ENCODE assay signal across 25 cellular contexts in the genomic region with DNA sequence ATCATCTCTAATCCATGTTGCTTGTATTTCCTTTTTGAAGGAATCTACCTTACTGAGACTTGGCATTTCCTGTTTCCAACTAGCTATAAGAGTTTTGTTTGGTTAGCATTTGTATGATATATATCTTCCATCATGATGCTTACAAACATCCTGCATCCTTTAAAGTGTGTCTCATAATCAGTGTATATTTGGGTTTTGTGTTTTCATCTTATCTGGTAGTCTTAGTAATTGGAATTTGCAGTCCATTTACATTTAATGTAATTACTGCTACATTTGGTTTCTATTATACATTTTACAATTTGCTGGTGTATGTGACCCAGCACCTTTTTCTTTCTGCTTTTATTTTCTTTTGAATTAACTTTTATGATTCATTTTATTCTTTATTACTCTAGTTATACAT. TPM values are rescaled to one million over a fixed set of nuclear protein-coding genes. Genes with fewer than 3 reads are reported as not detected.
"Had no signal": no experiment of that assay in that cellular context is flagged by ENCODE, and none has a peak within 500 bp of the region (broad histone marks: within the 10 kb centered on the region; RNA-seq: fewer than 3 reads in every experiment).

No MANE protein-coding gene starts in this region.

- H3K27ac ChIP-seq: neural progenitor cell, ovary, parathyroid adenoma, psoas muscle, right lobe of liver, sigmoid colon, stomach, thoracic aorta, thyroid gland, tibial nerve, upper lobe of left lung, vagina had no signal

- H3K4me2 ChIP-seq: neural progenitor cell had no signal

- H3K4me3 ChIP-seq: neural progenitor cell, ovary, psoas muscle, right lobe of liver, sigmoid colon, stomach, thoracic aorta, thyroid gland, tibial nerve, upper lobe of left lung, vagina had no signal

- H2AFZ ChIP-seq: neural progenitor cell, parathyroid adenoma had no signal

- H3K4me1 ChIP-seq: neural progenitor cell, parathyroid adenoma, psoas muscle, right lobe of liver, sigmoid colon, stomach, thyroid gland, tibial nerve, upper lobe of left lung, vagina had no signal

- FAIRE-seq: small intestine, urothelium cell line had no signal

- H3K9ac ChIP-seq: parathyroid adenoma had no signal

- ATAC-seq: psoas muscle; right cardiac atrium; right lobe of liver; stimulated activated effector memory CD8-positive, alpha-beta T cell treated with anti-CD3 and anti-CD28 coated beads, Interleukin-12 subunit alpha, Interleukin-12 subunit beta, amount 100 ng/mL, for 72 hours; stimulated activated naive B cell treated with anti-CD40 and anti-IgM and Interleukin-4, amounts not matched to agents 10 μg/mL and 1 μg/mL and 100 μg/mL, for 72 hours had no signal

- H3K36me3 ChIP-seq: ovary, right lobe of liver, sigmoid colon, thoracic aorta, thyroid gland, upper lobe of left lung, vagina had no signal

- H3K27me3 ChIP-seq: neural progenitor cell, ovary, right lobe of liver, sigmoid colon, stomach, thyroid gland, tibial nerve, upper lobe of left lung, vagina had no signal

- DNase-seq: occipital lobe; ovary; posterior cingulate gyrus; psoas muscle; right cardiac atrium; right lobe of liver; sigmoid colon; small intestine; stimulated activated CD4-positive, alpha-beta T cell treated with anti-CD3 and anti-CD28 coated beads, Interleukin-15, amount 100 ng/mL, for 24 hours; stimulated activated CD4-positive, alpha-beta T cell treated with anti-CD3 and anti-CD28 coated beads, Interleukin-2, amount 100 ng/mL, for 24 hours; stimulated activated CD4-positive, alpha-beta T cell treated with anti-CD3 and anti-CD28 coated beads, Interleukin-2, amount 100 ng/mL, for 48 hours; stimulated activated CD4-positive, alpha-beta T cell treated with anti-CD3 and anti-CD28 coated beads, Interleukin-4, amount 100 ng/mL, for 24 hours; stimulated activated naive B cell treated with anti-CD40 and anti-IgM and Interleukin-4, amounts not matched to agents 10 μg/mL and 1 μg/mL and 100 μg/mL, for 72 hours; stimulated activated naive CD4-positive, alpha-beta T cell treated with Interleukin-2 at 50 U/mL for 16 hours; stomach; thyroid gland; trophoblast cell; upper lobe of left lung had no signal

- H3K9me3 ChIP-seq: ovary, right lobe of liver, thyroid gland had no signal

- H3K79me2 ChIP-seq: parathyroid adenoma had no signal

RNA-seq across cellular contexts. Expression of gene CENPW, which starts 12.6 kb away (rescaled TPM):
- total RNA-seq: thoracic aorta, tibial nerve had no signal
